In the genomic region with DNA sequence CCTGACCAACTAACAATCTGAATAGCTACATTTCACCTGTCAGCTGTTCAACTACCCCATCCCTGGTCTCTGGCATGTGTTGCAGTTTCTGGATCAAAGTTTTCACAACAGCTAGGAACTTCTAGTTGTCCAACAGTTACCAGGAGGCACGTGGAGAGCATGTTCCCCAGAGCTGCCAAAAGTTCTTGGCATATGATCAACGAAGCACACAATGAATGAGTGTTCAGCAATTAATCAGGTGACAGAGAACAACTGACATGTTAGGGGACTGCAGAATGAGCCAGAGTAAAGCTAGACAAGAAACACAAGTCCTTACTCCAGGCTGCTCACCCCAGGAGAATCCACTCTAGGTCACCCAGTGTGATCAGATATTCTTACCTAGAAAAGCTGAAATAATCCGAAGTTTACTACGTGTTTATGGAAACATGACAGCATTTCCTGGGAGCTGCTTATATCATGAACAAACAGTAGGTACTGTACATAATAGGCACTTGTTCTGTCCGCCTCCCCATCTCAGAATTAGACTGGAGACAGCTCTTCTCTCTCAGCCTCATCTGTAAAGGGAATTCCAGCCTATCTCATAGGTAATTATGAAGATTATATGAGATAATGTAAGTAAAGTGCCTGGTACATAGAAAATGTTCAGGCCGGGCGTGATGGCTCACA, we compare ENCODE assay signal across 10 cellular contexts. TPM values are rescaled to one million over a fixed set of nuclear protein-coding genes. Genes with fewer than 3 reads are reported as not detected.
A peak's percentile ranks its signal among the peaks of the same experiment; 100 is the strongest.
DNase-seq lines count a peak whose midpoint lies in the region; ATAC-seq and TF ChIP-seq lines count a peak whose summit lies in the region.
"Had no signal": no experiment of that assay in that cellular context is flagged by ENCODE, and none has a peak within 500 bp of the region (broad histone marks: within the 10 kb centered on the region; RNA-seq: fewer than 3 reads in every experiment).

No MANE protein-coding gene starts in this region.

- 38 to 42% (median 38%) methylated on average over 7 of the region's 7 CpGs for WGBS in psoas muscle, 3 donors

- CTCF ChIA-PET in activated CD4-positive, alpha-beta memory T cell treated with anti-CD3 and anti-CD28 coated beads for 36 hours (lab: Charles Lee): no interaction called here

- ATAC-seq in psoas muscle: peak; percentile 88 to 97 (median 92)
- ATAC-seq in HG02973 (IDR thresholded peaks at IDR 0.05; ENCODE audit: unreplicated experiment): no peak

- peaks cover 16% of the 10 kb centered on the region for H3K36me3 Mint-ChIP-seq in activated CD4-positive, alpha-beta memory T cell treated with anti-CD3 and anti-CD28 coated beads for 36 hours

- no peaks in the 10 kb centered on the region for H3K27me3 ChIP-seq in psoas muscle (ENCODE audit: insufficient read depth in 3 of 3, low read length in 2 of 3)

- peaks cover 6% of the 10 kb centered on the region for H3K9me3 ChIP-seq in psoas muscle

- no peaks in the 10 kb centered on the region for H3K27me3 Mint-ChIP-seq in activated CD4-positive, alpha-beta memory T cell treated with anti-CD3 and anti-CD28 coated beads for 36 hours

- H3K4me1 ChIP-seq in psoas muscle: peaks cover 40% of the 10 kb centered on the region

- no peak overlapping the region for H3K4me3 ChIP-seq in psoas muscle
- H3K4me3 ChIP-seq: SK-N-MC had no signal

- POLR2A ChIA-PET in activated CD4-positive, alpha-beta memory T cell treated with anti-CD3 and anti-CD28 coated beads for 36 hours (lab: Charles Lee): no interaction called here

- peaks cover 14% of the 10 kb centered on the region for H3K9me3 Mint-ChIP-seq in activated CD4-positive, alpha-beta memory T cell treated with anti-CD3 and anti-CD28 coated beads for 36 hours

- H3K27ac Mint-ChIP-seq in activated CD4-positive, alpha-beta memory T cell treated with anti-CD3 and anti-CD28 coated beads for 36 hours: no peak overlapping the region

- peaks cover 11% of the 10 kb centered on the region for H3K4me1 Mint-ChIP-seq in activated CD4-positive, alpha-beta memory T cell treated with anti-CD3 and anti-CD28 coated beads for 36 hours (ENCODE audit: low read depth)

- H3K36me3 ChIP-seq in psoas muscle (ENCODE audit: insufficient read depth in 1 of 2, low read depth in 1 of 2): no peaks in the 10 kb centered on the region

- H3K27ac ChIP-seq in psoas muscle: peak overlapping the region; percentile 76
- H3K27ac ChIP-seq: SK-N-MC had no signal

- no peak overlapping the region for H3K4me3 Mint-ChIP-seq in activated CD4-positive, alpha-beta memory T cell treated with anti-CD3 and anti-CD28 coated beads for 36 hours

- DNase-seq in GM03348 (ENCODE audit: low spot score): peak; percentile 34
- peak; percentile 12 for DNase-seq in RPMI8226
- peak in 28 of 42 donors; percentile 8 to 81 (median 36) for DNase-seq in head of caudate nucleus
- peak; percentile 45 to 71 for DNase-seq in psoas muscle
- DNase-seq in activated CD4-positive, alpha-beta memory T cell treated with anti-CD3 and anti-CD28 coated beads for 36 hours: no peak
- DNase-seq in GDM1 (lab: John Stamatoyannopoulos, UW): no peak
- no peak for DNase-seq in stimulated activated CD4-positive, alpha-beta T cell treated with anti-CD3 and anti-CD28 coated beads, Interleukin-2, amount 100 ng/mL, for 24 hours
- DNase-seq: DND-41 had no signal

- no peak for TF ChIP-seq CTCF in psoas muscle (IDR thresholded peaks at IDR 0.05)

- intact Hi-C loops in head of caudate nucleus (cut with DNase I) (no loop called here), psoas muscle (cut with DNase I) (no loop called here)
- intact Hi-C loops in activated CD4-positive, alpha-beta memory T cell treated with anti-CD3 and anti-CD28 coated beads for 36 hours (cut with micrococcal nuclease): no loop called here

RNA-seq across cellular contexts. Expression of gene ZNF438, which starts 50.6 kb away (rescaled TPM):
- total RNA-seq in psoas muscle: 10 to 100 TPM; 12.3 to 27.9 (median 17.2) TPM
- 10 to 100 TPM; 17.0 to 26.1 (median 21.3) TPM for polyA plus RNA-seq in psoas muscle
- 1 to 10 TPM; 3.7 TPM for total RNA-seq in activated CD4-positive, alpha-beta memory T cell treated with anti-CD3 and anti-CD28 coated beads for 36 hours

Comparison
In these comparisons a context has a peak if more than half of its experiments do, and no peak if none do; other contexts are left out.
1. DNase-seq: peak in GM03348 (single experiment), RPMI8226 (single experiment), head of caudate nucleus (28 of 42) and psoas muscle (2 of 2); none in activated CD4-positive, alpha-beta memory T cell treated with anti-CD3 and anti-CD28 coated beads for 36 hours (single experiment), GDM1 (single experiment) and stimulated activated CD4-positive, alpha-beta T cell treated with anti-CD3 and anti-CD28 coated beads, Interleukin-2, amount 100 ng/mL, for 24 hours (0 of 2).